8 cellular contexts compared by ENCODE assay signal in genomic region chr7:29113384-29114102, GRCh38. TPM values are rescaled to one million over a fixed set of nuclear protein-coding genes. Genes with fewer than 3 reads are reported as not detected.
DNase-seq lines count a peak whose midpoint lies in the region; ATAC-seq and TF ChIP-seq lines count a peak whose summit lies in the region.

No MANE protein-coding gene starts in this region.

- TF ChIP-seq CTCF in gastroesophageal sphincter (IDR thresholded peaks at IDR 0.05) (peak in 1 of 4 experiments; percentile 8), testis (IDR thresholded peaks at IDR 0.05) (peak in 1 of 3 experiments; percentile 16)

- H3K9ac ChIP-seq in BLaER1: no peak overlapping the region

- no peaks in the 10 kb centered on the region for H4K20me1 ChIP-seq in BLaER1

- WGBS in gastroesophageal sphincter (ENCODE audit: low coverage in 1 of 2), 2 donors: 44 to 58% methylated on average over 4 to 5 of the region's 5 CpGs
- 63 to 68% methylated on average over 5 of the region's 5 CpGs for WGBS in testis, 2 donors

- intact Hi-C loops in testis (cut with DNase I; ENCODE audit: low total_unique reads): loop anchor here (5.0 kb wide), 1 partner anchor 289 kb away; no protein-coding TSS in a partner anchor

- H3K36me3 ChIP-seq in BLaER1: no peaks in the 10 kb centered on the region
- no peaks in the 10 kb centered on the region for H3K36me3 ChIP-seq in gastroesophageal sphincter
- no peaks in the 10 kb centered on the region for H3K36me3 ChIP-seq in testis (ENCODE audit: low read depth, missing control alignments)

- H3K9me3 ChIP-seq in BLaER1 (no peaks in the 10 kb centered on the region), gastroesophageal sphincter (no peaks in the 10 kb centered on the region), testis (no peaks in the 10 kb centered on the region)

- no peak for TF ChIP-seq POLR2A in gastroesophageal sphincter (IDR thresholded peaks at IDR 0.05)
- no peak for TF ChIP-seq POLR2A in testis (IDR thresholded peaks at IDR 0.05)

- DNase-seq in H4 (ENCODE audit: low spot score) (peak; percentile 90), RPMI8226 (peak; percentile 55), testis (peak; percentile 40)
- no peak for DNase-seq in activated effector memory CD4-positive, alpha-beta T cell treated with Interleukin-2 at 50 U/mL for 16 hours
- DNase-seq in activated CD4-positive, CD25-positive, alpha-beta regulatory T cell treated with anti-CD3 and anti-CD28 coated beads, Interleukin-2, amount 50 U/mL, for 72 hours: no peak

- no peak overlapping the region for H3K4me3 ChIP-seq in BLaER1
- no peak overlapping the region for H3K4me3 ChIP-seq in gastroesophageal sphincter
- H3K4me3 ChIP-seq in testis: no peak overlapping the region

- H3K4me1 ChIP-seq in BLaER1 (peaks cover 34% of the 10 kb centered on the region), gastroesophageal sphincter (peaks cover 0 to 16% (median 0%) of the 10 kb centered on the region in 3 donors), testis (peaks cover 5% of the 10 kb centered on the region)

- H3K4me2 ChIP-seq in BLaER1: peak overlapping the region; percentile 63

- TF ChIP-seq EP300 in gastroesophageal sphincter (IDR thresholded peaks at IDR 0.05): no peak

- no peak overlapping the region for H3K27ac ChIP-seq in BLaER1
- no peak overlapping the region for H3K27ac ChIP-seq in gastroesophageal sphincter
- no peak overlapping the region for H3K27ac ChIP-seq in testis

- no peaks in the 10 kb centered on the region for H3K27me3 ChIP-seq in BLaER1
- H3K27me3 ChIP-seq in gastroesophageal sphincter: peaks cover 10% of the 10 kb centered on the region
- H3K27me3 ChIP-seq in testis: no peaks in the 10 kb centered on the region

- ATAC-seq in gastroesophageal sphincter (peak; percentile 34), HG03095 (IDR thresholded peaks at IDR 0.05; ENCODE audit: unreplicated experiment) (no peak)

RNA-seq across cellular contexts. Expression of gene CPVL, which starts 32.8 kb away (rescaled TPM):
- total RNA-seq in H4 (2014; rRNA removed; shearing (Covaris generic)): 106 and 113 TPM in 2 replicates
- total RNA-seq in gastroesophageal sphincter (10 to 100 TPM in 2 of 4 donors, 1 to 10 TPM in 2; 4.8 to 24.6 (median 15.1) TPM), testis (10 to 100 TPM; 26.6 to 51.1 TPM)
- polyA plus RNA-seq in testis (ENCODE audit: insufficient read depth, low read depth, low replicate concordance): 55.1 TPM

Comparison
In these comparisons a context has a peak if more than half of its experiments do, and no peak if none do; other contexts are left out.
1. DNase-seq: peak in H4 (single experiment), RPMI8226 (single experiment) and testis (single experiment); none in activated effector memory CD4-positive, alpha-beta T cell treated with Interleukin-2 at 50 U/mL for 16 hours (single experiment) and activated CD4-positive, CD25-positive, alpha-beta regulatory T cell treated with anti-CD3 and anti-CD28 coated beads, Interleukin-2, amount 50 U/mL, for 72 hours (single experiment).